8 cellular contexts compared by ENCODE assay signal in genomic region chr16:31869511-31870201, GRCh38. TPM values are rescaled to one million over a fixed set of nuclear protein-coding genes. Genes with fewer than 3 reads are reported as not detected.
DNase-seq lines count a peak whose midpoint lies in the region; ATAC-seq and TF ChIP-seq lines count a peak whose summit lies in the region.

No MANE protein-coding gene starts in this region.

- 63% methylated on average over 4 of the region's 4 CpGs for WGBS in mammary epithelial cell (ENCODE audit: low coverage, missing lambda C conversion rate)

- H3K4me3 ChIP-seq in Jurkat, Clone E6-1 (ENCODE audit: low read length), result peak overlapping the region; percentile 55
- H3K4me3 ChIP-seq in mammary epithelial cell (replicated peaks in 1 of 3; ENCODE audit: insufficient read depth in 1 of 3, low read depth in 2 of 3, low read length in 3 of 3) (no peak overlapping the region), lower lobe of right lung (no peak overlapping the region)

- H3K79me2 ChIP-seq in mammary epithelial cell (ENCODE audit: insufficient read depth, low read length), result peaks cover 11% of the 10 kb centered on the region

- H2AFZ ChIP-seq in mammary epithelial cell (ENCODE audit: low read depth, low read length), result no peak overlapping the region

- peaks cover 54% of the 10 kb centered on the region for H3K4me1 Mint-ChIP-seq in stimulated activated naive CD8-positive, alpha-beta T cell treated with anti-CD3 and anti-CD28 coated beads, Interleukin-15, Interleukin-2, amounts not matched to agents 100 ng/mL and 50 ng/mL, for 24 hours (ENCODE audit: low read depth)

- H3K9ac ChIP-seq in mammary epithelial cell (ENCODE audit: insufficient read depth, low read length), result no peak overlapping the region

- H3K27ac Mint-ChIP-seq in stimulated activated naive CD8-positive, alpha-beta T cell treated with anti-CD3 and anti-CD28 coated beads, Interleukin-15, Interleukin-2, amounts not matched to agents 100 ng/mL and 50 ng/mL, for 24 hours, result peak overlapping the region; percentile 91

- in situ Hi-C loops in mammary epithelial cell (cut with MboI; ENCODE audit: low sequenced_read_pairs in 2 of 2), result loop anchor here (10.0 to 25.0 kb wide), 3 partner anchors 407 to 882 kb away; partner anchors contain the start of genes ARMC5 (in 2 of the 2), HSD3B7 (in 1 of the 2) and TGFB1I1 (in 1 of the 2)

- CTCF ChIA-PET in mammary epithelial cell (lab: Charles Lee; ENCODE audit: low non-redundant PET), result interaction anchor here (0.9 kb wide), 1 partner anchor 10 kb away, joined by 3 read pairs; no protein-coding TSS in a partner anchor

- BruUV-seq in mammary epithelial cell (replicated peaks; lab: Mats Ljungman, UMichigan), result no TSS peak

- peaks cover 2% of the 10 kb centered on the region for H3K36me3 Mint-ChIP-seq in stimulated activated naive CD8-positive, alpha-beta T cell treated with anti-CD3 and anti-CD28 coated beads, Interleukin-15, Interleukin-2, amounts not matched to agents 100 ng/mL and 50 ng/mL, for 24 hours (ENCODE audit: low read depth)

- H3K9me3 ChIP-seq in mammary epithelial cell (replicated peaks; ENCODE audit: insufficient read depth, low read length) (no peaks in the 10 kb centered on the region), lower lobe of right lung (no peaks in the 10 kb centered on the region)

- H3K27ac ChIP-seq in mammary epithelial cell (ENCODE audit: insufficient read depth, low read depth, low read length), result no peak overlapping the region
- peak overlapping the region; percentile 78 for H3K27ac ChIP-seq in lower lobe of right lung

- H3K27me3 ChIP-seq in mammary epithelial cell (ENCODE audit: insufficient read depth, low read length) (no peaks in the 10 kb centered on the region), lower lobe of right lung (ENCODE audit: low read depth) (no peaks in the 10 kb centered on the region)

- H4K20me1 ChIP-seq in mammary epithelial cell (ENCODE audit: insufficient read depth, low read length), result no peaks in the 10 kb centered on the region

- H3K9me3 Mint-ChIP-seq in stimulated activated naive CD8-positive, alpha-beta T cell treated with anti-CD3 and anti-CD28 coated beads, Interleukin-15, Interleukin-2, amounts not matched to agents 100 ng/mL and 50 ng/mL, for 24 hours, result no peaks in the 10 kb centered on the region

- H3K4me3 Mint-ChIP-seq in stimulated activated naive CD8-positive, alpha-beta T cell treated with anti-CD3 and anti-CD28 coated beads, Interleukin-15, Interleukin-2, amounts not matched to agents 100 ng/mL and 50 ng/mL, for 24 hours, result peak overlapping the region; percentile 64

- H3K4me2 ChIP-seq in mammary epithelial cell (ENCODE audit: insufficient read depth, low read depth, low read length), result no peak overlapping the region

- TF ChIP-seq CTCF in mammary epithelial cell (conservative IDR thresholded peaks at IDR 0.05 in 1 of 2, IDR thresholded peaks at IDR 0.05 in 1 of 2; ENCODE audit: extremely low read depth in 1 of 2, insufficient read depth in 1 of 2, low read depth in 1 of 2, low read length in 2 of 2), result no peak
- TF ChIP-seq CTCF in lower lobe of right lung (IDR thresholded peaks at IDR 0.05), result no peak

- peak; percentile 2 for DNase-seq in NCI-H2171 treated with DMSO at 0.1 percent for 48 hours (lab: John Stamatoyannopoulos, UW)
- DNase-seq in NCI-H2171 (lab: John Stamatoyannopoulos, UW), result no peak
- DNase-seq in Jurkat, Clone E6-1 (ENCODE audit: low read depth, low spot score), result peak; percentile 96
- peak; percentile 59 for DNase-seq in T-helper 9 cell
- peak; percentile 88 for DNase-seq in mammary epithelial cell
- peak; percentile 57 for DNase-seq in lower lobe of right lung
- DNase-seq in NCI-H446 (lab: John Stamatoyannopoulos, UW), result no peak

- H3K36me3 ChIP-seq in mammary epithelial cell (ENCODE audit: insufficient read depth, low read length), result no peaks in the 10 kb centered on the region
- H3K36me3 ChIP-seq in lower lobe of right lung, result no peaks in the 10 kb centered on the region

- dilution Hi-C loops in mammary epithelial cell (cut with HindIII; ENCODE audit: low sequenced_read_pairs), result loop anchor here (5.0 kb wide), 1 partner anchor 147 kb away; no protein-coding TSS in a partner anchor

- intact Hi-C loops in mammary epithelial cell (cut with micrococcal nuclease) (loop anchor here (1.0 to 10.0 kb wide), 5 partner anchors 157 to 915 kb away; partner anchors contain the start of genes HSD3B7, SETD1A and TGFB1I1), lower lobe of right lung (cut with DNase I) (no loop called here)

- peak; percentile 74 to 88 for ATAC-seq in lower lobe of right lung

- H3K4me1 ChIP-seq in mammary epithelial cell (ENCODE audit: insufficient read depth, low read length) (peaks cover 11% of the 10 kb centered on the region), lower lobe of right lung (peaks cover 26% of the 10 kb centered on the region)

- H3K27me3 Mint-ChIP-seq in stimulated activated naive CD8-positive, alpha-beta T cell treated with anti-CD3 and anti-CD28 coated beads, Interleukin-15, Interleukin-2, amounts not matched to agents 100 ng/mL and 50 ng/mL, for 24 hours, result no peaks in the 10 kb centered on the region

RNA-seq across cellular contexts. Expression of gene ZNF267, which starts 4.0 kb away (rescaled TPM):
- 15.8 TPM for polyA plus RNA-seq in Jurkat, Clone E6-1 (2012; ENCODE audit: insufficient read depth, insufficient read length)
- total RNA-seq in mammary epithelial cell (10 to 100 TPM; 11.4 to 14.0 TPM), lower lobe of right lung (17.0 TPM)
- polyA plus RNA-seq in mammary epithelial cell, result 4.7 TPM
- 15.5 TPM for polyA minus RNA-seq in mammary epithelial cell

Comparison
In these comparisons a context has a peak if more than half of its experiments do, and no peak if none do; other contexts are left out.
1. DNase-seq: peak in NCI-H2171 treated with DMSO at 0.1 percent for 48 hours (single experiment), Jurkat, Clone E6-1 (single experiment), T-helper 9 cell (single experiment), mammary epithelial cell (single experiment) and lower lobe of right lung (single experiment); none in NCI-H2171 (single experiment) and NCI-H446 (0 of 2).